In the genomic region with DNA sequence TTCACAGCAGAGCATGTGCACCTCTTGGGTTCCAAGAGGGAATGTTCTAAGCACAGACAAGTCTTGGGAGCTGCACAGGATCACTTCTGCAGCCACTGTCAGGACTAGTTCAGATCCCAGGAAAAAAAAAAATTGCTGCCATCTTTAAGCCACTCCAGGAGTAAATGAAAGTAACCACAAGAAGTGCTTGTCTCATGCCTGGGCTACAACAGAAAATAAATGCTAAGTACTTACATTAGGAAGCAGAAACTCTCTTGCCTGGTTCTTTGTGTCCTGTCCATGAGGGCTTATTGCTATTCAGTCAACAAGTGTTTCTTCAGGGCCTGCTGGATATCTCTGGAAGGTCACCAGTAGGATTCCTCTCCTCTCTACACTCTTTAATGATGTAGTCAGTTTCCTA, we compare ENCODE assay signal across 30 cellular contexts.
"Had no signal": no experiment of that assay in that cellular context is flagged by ENCODE, and none has a peak within 500 bp of the region (broad histone marks: within the 10 kb centered on the region; RNA-seq: fewer than 3 reads in every experiment).

No MANE protein-coding gene starts in this region.

- H3K4me3 Mint-ChIP-seq: activated CD8-positive, alpha-beta T cell treated with anti-CD3 and anti-CD28 coated beads for 36 hours; activated naive CD4-positive, alpha-beta T cell treated with anti-CD3 and anti-CD28 coated beads, Interleukin-2, amount 50 U/mL, for 24 hours; activated naive CD8-positive, alpha-beta T cell treated with anti-CD3 and anti-CD28 coated beads, Interleukin-2, amount 50 U/mL, for 24 hours; central memory CD8-positive, alpha-beta T cell; dendritic cell treated with granulocyte-macrophage colony-stimulating factor and Interleukin-4, amounts not matched to agents 40 ng/mL and 50 ng/mL, for 4 days; mesothelial cell of epicardium; naive B cell; nephron progenitor cell; stimulated activated naive B cell treated with anti-CD40 and anti-IgM and Interleukin-4, amounts not matched to agents 10 μg/mL and 1 μg/mL and 100 μg/mL, for 72 hours had no signal

- H3K27ac ChIP-seq: breast epithelium, epithelial cell of prostate, gastrocnemius medialis, hepatocyte, parathyroid adenoma, right atrium auricular region, stomach, thyroid gland, upper lobe of left lung, vagina had no signal

- H3K27me3 Mint-ChIP-seq: activated CD8-positive, alpha-beta T cell treated with anti-CD3 and anti-CD28 coated beads for 36 hours; activated naive CD4-positive, alpha-beta T cell treated with anti-CD3 and anti-CD28 coated beads, Interleukin-2, amount 50 U/mL, for 24 hours; activated naive CD8-positive, alpha-beta T cell treated with anti-CD3 and anti-CD28 coated beads, Interleukin-2, amount 50 U/mL, for 24 hours; dendritic cell treated with granulocyte-macrophage colony-stimulating factor and Interleukin-4, amounts not matched to agents 40 ng/mL and 50 ng/mL, for 4 days; naive B cell; stimulated activated naive B cell treated with anti-CD40 and anti-IgM and Interleukin-4, amounts not matched to agents 10 μg/mL and 1 μg/mL and 100 μg/mL, for 72 hours had no signal

- H3K9ac ChIP-seq: parathyroid adenoma had no signal

- H2AFZ ChIP-seq: hepatocyte, parathyroid adenoma had no signal

- DNase-seq: activated CD4-positive, alpha-beta T cell treated with anti-CD3 and anti-CD28 coated beads, Interleukin-2, amount 50 U/mL, for 1 hour; activated CD8-positive, alpha-beta T cell treated with anti-CD3 and anti-CD28 coated beads for 36 hours; activated naive CD8-positive, alpha-beta T cell treated with anti-CD3 and anti-CD28 coated beads, Interleukin-2, amount 50 U/mL, for 24 hours; activated T-cell treated with anti-CD3 and anti-CD28 coated beads, Interleukin-2, amount 50 U/mL, for 48 hours; amygdala; gastrocnemius medialis; glutamatergic neuron; islet precursor cell; mammary epithelial cell; naive B cell; nephron progenitor cell; occipital lobe; stimulated activated CD4-positive, alpha-beta T cell treated with anti-CD3 and anti-CD28 coated beads, Interleukin-1b, Interleukin-23, amount 100 ng/mL, for 48 hours; stimulated activated naive B cell treated with anti-CD40 and anti-IgM and Interleukin-4, amounts not matched to agents 10 μg/mL and 1 μg/mL and 100 μg/mL, for 72 hours; stomach; T-helper 2 cell; thyroid gland; upper lobe of left lung had no signal

- H3K9me3 Mint-ChIP-seq: activated CD8-positive, alpha-beta T cell treated with anti-CD3 and anti-CD28 coated beads for 36 hours; activated naive CD4-positive, alpha-beta T cell treated with anti-CD3 and anti-CD28 coated beads, Interleukin-2, amount 50 U/mL, for 24 hours; activated naive CD8-positive, alpha-beta T cell treated with anti-CD3 and anti-CD28 coated beads, Interleukin-2, amount 50 U/mL, for 24 hours; activated T-helper 2 cell treated with anti-CD3 and anti-CD28 coated beads, Interferon-gamma antibody, Interleukin-2, Interleukin-4, amounts not matched to agents 10 μg/mL and 5 μg/mL and 100 μg/mL, durations not matched to agents 14 hours and 24 hours and 36 hours; central memory CD8-positive, alpha-beta T cell; dendritic cell treated with granulocyte-macrophage colony-stimulating factor and Interleukin-4, amounts not matched to agents 40 ng/mL and 50 ng/mL, for 4 days; mesothelial cell of epicardium; naive B cell; nephron progenitor cell; stimulated activated naive B cell treated with anti-CD40 and anti-IgM and Interleukin-4, amounts not matched to agents 10 μg/mL and 1 μg/mL and 100 μg/mL, for 72 hours had no signal

- H3K4me2 ChIP-seq: hepatocyte, smooth muscle cell had no signal

- H3K9me3 ChIP-seq: breast epithelium, gastrocnemius medialis, right atrium auricular region, stomach, thyroid gland, upper lobe of left lung, vagina had no signal

- H3K4me1 Mint-ChIP-seq: activated naive CD4-positive, alpha-beta T cell treated with anti-CD3 and anti-CD28 coated beads, Interleukin-2, amount 50 U/mL, for 24 hours; activated naive CD8-positive, alpha-beta T cell treated with anti-CD3 and anti-CD28 coated beads, Interleukin-2, amount 50 U/mL, for 24 hours; central memory CD8-positive, alpha-beta T cell; naive B cell; stimulated activated naive B cell treated with anti-CD40 and anti-IgM and Interleukin-4, amounts not matched to agents 10 μg/mL and 1 μg/mL and 100 μg/mL, for 72 hours had no signal

- H3K4me1 ChIP-seq: gastrocnemius medialis, parathyroid adenoma, right atrium auricular region, vagina had no signal

- H3K36me3 ChIP-seq: breast epithelium, gastrocnemius medialis, right atrium auricular region, stomach, thyroid gland, upper lobe of left lung, vagina had no signal

- H3K27me3 ChIP-seq: breast epithelium, gastrocnemius medialis, hepatocyte, right atrium auricular region, stomach, thyroid gland, upper lobe of left lung, vagina had no signal

- H3K36me3 Mint-ChIP-seq: activated naive CD4-positive, alpha-beta T cell treated with anti-CD3 and anti-CD28 coated beads, Interleukin-2, amount 50 U/mL, for 24 hours; mesothelial cell of epicardium; naive B cell; stimulated activated naive B cell treated with anti-CD40 and anti-IgM and Interleukin-4, amounts not matched to agents 10 μg/mL and 1 μg/mL and 100 μg/mL, for 72 hours had no signal

- H3K79me2 ChIP-seq: hepatocyte, parathyroid adenoma had no signal

- H3K4me3 ChIP-seq: breast epithelium, gastrocnemius medialis, hepatocyte, right atrium auricular region, smooth muscle cell, stomach, thyroid gland, upper lobe of left lung, vagina had no signal

- H3K27ac Mint-ChIP-seq: activated CD8-positive, alpha-beta T cell treated with anti-CD3 and anti-CD28 coated beads for 36 hours; activated naive CD4-positive, alpha-beta T cell treated with anti-CD3 and anti-CD28 coated beads, Interleukin-2, amount 50 U/mL, for 24 hours; activated naive CD8-positive, alpha-beta T cell treated with anti-CD3 and anti-CD28 coated beads, Interleukin-2, amount 50 U/mL, for 24 hours; activated T-helper 2 cell treated with anti-CD3 and anti-CD28 coated beads, Interferon-gamma antibody, Interleukin-2, Interleukin-4, amounts not matched to agents 10 μg/mL and 5 μg/mL and 100 μg/mL, durations not matched to agents 14 hours and 24 hours and 36 hours; dendritic cell treated with granulocyte-macrophage colony-stimulating factor and Interleukin-4, amounts not matched to agents 40 ng/mL and 50 ng/mL, for 4 days; mesothelial cell of epicardium; naive B cell; nephron progenitor cell; stimulated activated naive B cell treated with anti-CD40 and anti-IgM and Interleukin-4, amounts not matched to agents 10 μg/mL and 1 μg/mL and 100 μg/mL, for 72 hours had no signal
